ENCODE assay signal across 1 cellular context in genomic region chr6:16257999-16258708, GRCh38.
TF ChIP-seq lines count a peak whose summit lies in the region.

No MANE protein-coding gene starts in this region.

TF ChIP-seq in WTC11, 78 proteins besides CTCF, POLR2A, EP300 and RAD21 (continued from another document):
- no peak for TF ChIP-seq AFF4 (CRISPR knock-in tag; IDR thresholded peaks at IDR 0.05; ENCODE audit: borderline replicate concordance)
- no peak for TF ChIP-seq KAT7 (CRISPR knock-in tag; IDR thresholded peaks at IDR 0.05; ENCODE audit: borderline replicate concordance)
- TF ChIP-seq MAX (CRISPR knock-in tag; IDR thresholded peaks at IDR 0.05), result no peak
- no peak for TF ChIP-seq OVOL2 (CRISPR knock-in tag; IDR thresholded peaks at IDR 0.05; ENCODE audit: borderline replicate concordance)
- TF ChIP-seq PREB (CRISPR knock-in tag; IDR thresholded peaks at IDR 0.05; ENCODE audit: borderline replicate concordance), result no peak
- no peak for TF ChIP-seq ZNF138 (CRISPR knock-in tag; conservative IDR thresholded peaks at IDR 0.05)
- TF ChIP-seq EMX1 (CRISPR knock-in tag; IDR thresholded peaks at IDR 0.05), result no peak
- no peak for TF ChIP-seq JAZF1 (CRISPR knock-in tag; IDR thresholded peaks at IDR 0.05)
- TF ChIP-seq CREM (CRISPR knock-in tag; IDR thresholded peaks at IDR 0.05), result no peak
- no peak for TF ChIP-seq IRF1 (CRISPR knock-in tag; IDR thresholded peaks at IDR 0.05)
- TF ChIP-seq FOXK1 (CRISPR knock-in tag; IDR thresholded peaks at IDR 0.05), result no peak
- no peak for TF ChIP-seq USF2 (CRISPR knock-in tag; IDR thresholded peaks at IDR 0.05)
